In genomic region chr11:17405232-17406005, GRCh38 we compare ENCODE assay signal across 8 cellular contexts. TPM values are rescaled to one million over a fixed set of nuclear protein-coding genes. Genes with fewer than 3 reads are reported as not detected.
A peak's percentile ranks its signal among the peaks of the same experiment; 100 is the strongest.
DNase-seq lines count a peak whose midpoint lies in the region; ATAC-seq and TF ChIP-seq lines count a peak whose summit lies in the region.

No MANE protein-coding gene starts in this region.

- peak; percentile 82 for ATAC-seq in lung (ENCODE audit: insufficient read depth, low FRiP score)

- WGBS in lung, 2 donors, result 44 to 64% methylated on average over 14 to 15 of the region's 15 CpGs

- H3K27ac ChIP-seq in caudate nucleus (ENCODE audit: low read depth, low read length), result peak overlapping the region; percentile 78
- H3K27ac ChIP-seq in lung (ENCODE audit: low read depth in 1 of 2, low read length in 1 of 2), result peak overlapping the region; percentile 62 to 68

- peak; percentile 63 for DNase-seq in EH (ENCODE audit: low read depth)
- DNase-seq in LNCaP clone FGC (ENCODE audit: low read depth), result peak; percentile 72
- peak in 47 of 61 donors; percentile 9 to 76 (median 38) for DNase-seq in caudate nucleus (lab: John Stamatoyannopoulos, UW)
- peak; percentile 73 for DNase-seq in lung (ENCODE audit: low spot score)
- no peak for DNase-seq in NCI-H128 (lab: John Stamatoyannopoulos, UW; ENCODE audit: unreplicated experiment)
- no peak for DNase-seq in NCI-H2081 treated with DMSO at 0.1 percent for 48 hours (lab: John Stamatoyannopoulos, UW)
- DNase-seq in NCI-H345 (lab: John Stamatoyannopoulos, UW), result no peak
- DNase-seq in activated CD8-positive, alpha-beta memory T cell treated with anti-CD3 and anti-CD28 coated beads, Interleukin-2, amount 50 U/mL, for 4 hours, result no peak

- H3K36me3 ChIP-seq in lung (ENCODE audit: control insufficient read depth in 2 of 2, insufficient read depth in 2 of 2, low read length in 2 of 2), result no peaks in the 10 kb centered on the region

- H3K4me3 ChIP-seq in LNCaP clone FGC (ENCODE audit: low read depth, low read length) (no peak overlapping the region), lung (no peak overlapping the region)

- H3K27me3 ChIP-seq in lung (ENCODE audit: control insufficient read depth, insufficient read depth), result no peaks in the 10 kb centered on the region

- H3K4me1 ChIP-seq in lung (ENCODE audit: control insufficient read depth in 2 of 2, insufficient read depth in 2 of 2, low read length in 2 of 2), result peaks cover 6 to 15% of the 10 kb centered on the region in 2 donors

- peak; percentile 26; the same call in 1 of the 2 replicates for TF ChIP-seq CTCF in LNCaP clone FGC (IDR thresholded peaks at IDR 0.05; ENCODE audit: control insufficient read depth, extremely low read depth, insufficient read depth)
- no peak for TF ChIP-seq CTCF in lung (IDR thresholded peaks at IDR 0.05; ENCODE audit: control extremely low read depth, extremely low read depth)

- H3K9me3 ChIP-seq in lung (ENCODE audit: control insufficient read depth in 2 of 2, insufficient read depth in 1 of 2, low read length in 1 of 2), result no peaks in the 10 kb centered on the region

RNA-seq across cellular contexts. Expression of gene KCNJ11, which starts 17.0 kb away (rescaled TPM):
- 1 to 10 TPM; 2.3 to 4.5 TPM for total RNA-seq in lung
- polyA plus RNA-seq in lung, result 1 to 10 TPM; 2.5 to 3.1 TPM

RNA-seq across cellular contexts. Expression of gene NCR3LG1, which starts 53.8 kb away (rescaled TPM):
- 1 to 10 TPM; 1.3 to 5.8 TPM for total RNA-seq in lung
- polyA plus RNA-seq in lung, result 1 to 10 TPM in 1 of 2 donors, under 1 TPM in 1; 0.94 to 3.0 TPM

Comparison
In these comparisons a context has a peak if more than half of its experiments do, and no peak if none do; other contexts are left out.
1. DNase-seq: peak in EH (single experiment), LNCaP clone FGC (single experiment), caudate nucleus (47 of 61) and lung (single experiment); none in NCI-H128 (single experiment), NCI-H2081 treated with DMSO at 0.1 percent for 48 hours (single experiment), NCI-H345 (single experiment) and activated CD8-positive, alpha-beta memory T cell treated with anti-CD3 and anti-CD28 coated beads, Interleukin-2, amount 50 U/mL, for 4 hours (single experiment).